ENCODE assay signal across 8 cellular contexts in genomic region chr2:203327582-203327917, GRCh38. TPM values are rescaled to one million over a fixed set of nuclear protein-coding genes. Genes with fewer than 3 reads are reported as not detected.
DNase-seq lines count a peak whose midpoint lies in the region; ATAC-seq and TF ChIP-seq lines count a peak whose summit lies in the region.

No MANE protein-coding gene starts in this region.

- H3K27ac ChIP-seq in A673 (ENCODE audit: low read depth, low read length, poor library complexity, severe bottlenecking) (peak overlapping the region; percentile 90), esophagus muscularis mucosa (replicated peaks in 1 of 4) (peak overlapping the region; percentile 78 to 90 (median 88)), neutrophil (no peak overlapping the region)

- no peak for TF ChIP-seq POLR2A in esophagus muscularis mucosa (IDR thresholded peaks at IDR 0.05; ENCODE audit: low read depth)

- POLR2A ChIA-PET in A673 (lab: Charles Lee; ENCODE audit: low non-redundant PET), result no interaction called here

- H3K4me3 ChIP-seq in A673 (ENCODE audit: low read depth, low read length, poor library complexity, severe bottlenecking), result peak overlapping the region; percentile 92
- peak overlapping the region; percentile 89 to 100 (median 99) for H3K4me3 ChIP-seq in esophagus muscularis mucosa
- H3K4me3 ChIP-seq in neutrophil (ENCODE audit: low read depth in 1 of 2, low read length in 1 of 2), result peak overlapping the region; percentile 64 to 74

- CTCF ChIA-PET in A673 (lab: Charles Lee), result no interaction called here

- 10% methylated on average over 7 of the region's 7 CpGs for WGBS in esophagus muscularis mucosa

- no peaks in the 10 kb centered on the region for H3K36me3 ChIP-seq in A673 (ENCODE audit: insufficient read depth, low read length, poor library complexity, severe bottlenecking)
- H3K36me3 ChIP-seq in esophagus muscularis mucosa, result no peaks in the 10 kb centered on the region
- no peaks in the 10 kb centered on the region for H3K36me3 ChIP-seq in neutrophil

- intact Hi-C loops in A673 (cut with micrococcal nuclease; ENCODE audit: unreplicated experiment) (loop anchor here (5.0 kb wide), 2 partner anchors 90 to 325 kb away; partner anchors contain the start of gene CYP20A1), esophagus muscularis mucosa (cut with DNase I) (no loop called here)

- no peaks in the 10 kb centered on the region for H3K27me3 ChIP-seq in A673 (replicated peaks; ENCODE audit: insufficient read depth, low read depth, low read length, poor library complexity)
- no peaks in the 10 kb centered on the region for H3K27me3 ChIP-seq in esophagus muscularis mucosa
- H3K27me3 ChIP-seq in neutrophil, result peaks cover 54% of the 10 kb centered on the region

- in situ Hi-C loops in SK-MEL-5 (cut with HindIII; ENCODE audit: low pct_unique_long_range_greater_than_20kb, low sequenced_read_pairs), result no loop called here

- H3K4me1 ChIP-seq in A673 (ENCODE audit: insufficient read depth, low read length, poor library complexity, severe bottlenecking) (peaks cover 9% of the 10 kb centered on the region), esophagus muscularis mucosa (peaks cover 5 to 39% (median 27%) of the 10 kb centered on the region in 4 donors), neutrophil (ENCODE audit: control insufficient read depth in 1 of 2, insufficient read depth in 1 of 2, low read depth in 1 of 2, low read length in 1 of 2) (peaks cover 7 to 15% of the 10 kb centered on the region in 2 experiments)

- H3K9me3 ChIP-seq in A673 (ENCODE audit: low read depth, low read length, poor library complexity, severe bottlenecking) (no peaks in the 10 kb centered on the region), esophagus muscularis mucosa (no peaks in the 10 kb centered on the region), neutrophil (no peaks in the 10 kb centered on the region)

- DNase-seq in A673 (ENCODE audit: low spot score) (no peak), SK-MEL-5 (ENCODE audit: low read depth, low spot score) (peak; percentile 7), esophagus muscularis mucosa (ENCODE audit: extremely low spot score) (no peak), inferior parietal cortex (ENCODE audit: extremely low spot score) (no peak)

- peak; percentile 8 for ATAC-seq in GM21360 (IDR thresholded peaks at IDR 0.05; ENCODE audit: unreplicated experiment)
- no peak for ATAC-seq in GM18519 (IDR thresholded peaks at IDR 0.05; ENCODE audit: low FRiP score, unreplicated experiment)
- ATAC-seq in GM18873 (IDR thresholded peaks at IDR 0.05; ENCODE audit: low FRiP score, unreplicated experiment), result no peak

- no TSS peak for BruUV-seq in A673 (replicated peaks; lab: Mats Ljungman, UMichigan)

- no peak for TF ChIP-seq CTCF in A673 (conservative IDR thresholded peaks at IDR 0.05; ENCODE audit: low read depth, low read length)
- TF ChIP-seq CTCF in esophagus muscularis mucosa (IDR thresholded peaks at IDR 0.05), result no peak
- TF ChIP-seq CTCF in neutrophil (IDR thresholded peaks at IDR 0.05), result no peak

- no peak for TF ChIP-seq EP300 in esophagus muscularis mucosa (IDR thresholded peaks at IDR 0.05)

RNA-seq across cellular contexts. Expression of gene ABI2, which starts 0.6 kb away (rescaled TPM):
- total RNA-seq in A673 (2021) (134 and 146 TPM in 2 replicates), esophagus muscularis mucosa (10 to 100 TPM; 38.8 to 63.2 (median 45.0) TPM)
- total RNA-seq in SK-MEL-5 (2014; rRNA removed; shearing (Covaris generic)), result 22.9 and 24.9 TPM in 2 replicates
- 38.5 and 49.6 TPM in 2 replicates for polyA plus RNA-seq in SK-MEL-5 (2015; cell fraction: cytosol; rRNA removed)
- polyA plus RNA-seq in SK-MEL-5 (2015; cell fraction: nucleus; rRNA removed), result 37.1 and 39.0 TPM in 2 replicates
